Comparison of ENCODE assay signal across 27 cellular contexts in the genomic region with DNA sequence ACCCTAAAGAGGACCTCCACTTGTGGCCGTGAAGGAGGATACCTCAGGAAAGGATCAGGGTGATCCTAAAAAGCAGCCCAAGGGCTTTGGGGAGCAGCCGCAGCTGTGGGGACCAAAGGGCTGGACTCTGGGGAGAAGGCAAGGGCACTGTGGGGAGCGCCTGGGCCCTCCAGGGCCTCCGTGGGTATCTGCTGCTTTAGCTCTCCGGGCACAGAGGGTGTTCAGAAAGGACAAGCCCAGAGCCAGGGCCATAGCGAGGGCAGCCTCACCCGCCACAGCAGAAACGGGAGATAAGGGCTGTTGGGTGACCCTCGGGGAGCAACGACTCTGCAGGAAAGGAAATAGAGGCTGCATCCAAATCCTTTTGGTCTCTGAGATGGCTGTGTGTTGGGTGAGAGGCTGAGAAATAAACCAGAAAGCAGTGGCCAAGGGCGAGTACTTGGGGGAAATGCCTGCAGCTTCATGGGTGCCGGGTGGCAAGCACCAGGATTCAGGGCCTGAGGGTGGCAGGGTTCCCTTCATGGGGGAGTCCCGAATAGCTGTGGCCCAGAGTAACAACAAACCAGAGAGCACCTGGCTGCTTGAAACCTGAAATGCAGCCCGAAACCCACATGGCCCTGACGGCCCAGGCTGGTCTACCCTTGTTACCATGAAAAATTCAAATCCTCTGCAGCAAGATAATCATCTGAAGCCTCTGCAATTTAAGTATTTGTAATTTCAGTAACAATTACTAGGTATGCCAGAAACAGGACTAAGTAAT.
A peak's percentile ranks its signal among the peaks of the same experiment; 100 is the strongest.
DNase-seq lines count a peak whose midpoint lies in the region; ATAC-seq, FAIRE-seq and TF ChIP-seq lines count a peak whose summit lies in the region.
"Had no signal": no experiment of that assay in that cellular context is flagged by ENCODE, and none has a peak within 500 bp of the region (broad histone marks: within the 10 kb centered on the region; RNA-seq: fewer than 3 reads in every experiment).

No MANE protein-coding gene starts in this region.

- H3K36me3 Mint-ChIP-seq in glutamatergic neuron (ENCODE audit: unreplicated experiment) (peaks cover 13% of the 10 kb centered on the region), type B pancreatic cell (no peaks in the 10 kb centered on the region)
- H3K36me3 Mint-ChIP-seq: CD4-positive, CD25-positive, alpha-beta regulatory T cell had no signal

- peak; percentile 67 for ATAC-seq in HG03280 (IDR thresholded peaks at IDR 0.05; ENCODE audit: unreplicated experiment)
- ATAC-seq: natural killer cell had no signal

- H3K27ac Mint-ChIP-seq in glutamatergic neuron (ENCODE audit: unreplicated experiment) (no peak overlapping the region), type B pancreatic cell (no peak overlapping the region)
- H3K27ac Mint-ChIP-seq: activated T-helper 1 cell treated with anti-CD3 and anti-CD28 coated beads, Interleukin-12 subunit alpha, Interleukin-12 subunit beta, Interleukin-2, Interleukin-4 antibody, amounts not matched to agents 30 ng/mL and 10 ng/mL and 1 ng/mL, durations not matched to agents 14 hours and 24 hours and 36 hours; CD4-positive, CD25-positive, alpha-beta regulatory T cell; dendritic cell treated with granulocyte-macrophage colony-stimulating factor and Interleukin-4, amounts not matched to agents 40 ng/mL and 50 ng/mL, for 4 days; natural killer cell had no signal

- peak; percentile 21 for DNase-seq in activated effector memory CD4-positive, alpha-beta T cell treated with anti-CD3 and anti-CD28 coated beads, Interleukin-2, amount 50 U/mL, for 16 hours
- no peak for DNase-seq in activated effector memory CD4-positive, alpha-beta T cell treated with Interleukin-2 at 50 U/mL for 16 hours
- DNase-seq in glutamatergic neuron = peak; percentile 4
- peak; percentile 47 for DNase-seq in type B pancreatic cell (ENCODE audit: extremely low spot score, unreplicated experiment)
- DNase-seq in DMS114 treated with DMSO at 0.1 percent for 48 hours (lab: John Stamatoyannopoulos, UW; ENCODE audit: unreplicated experiment) = no peak
- no peak for DNase-seq in kidney
- no peak for DNase-seq in NK-92 (lab: John Stamatoyannopoulos, UW; ENCODE audit: unreplicated experiment)
- DNase-seq: activated CD4-positive, alpha-beta T cell treated with anti-CD3 and anti-CD28 coated beads, Interleukin-2, amount 50 U/mL, for 1 hour; CD4-positive, CD25-positive, alpha-beta regulatory T cell; DMS153; mesenchymal stem cell; natural killer cell; NCI-H2029 treated with DMSO at 0.1 percent for 48 hours; NCI-H446 treated with DMSO at 0.1 percent for 48 hours; posterior cingulate gyrus; stimulated activated CD4-positive, alpha-beta T cell treated with anti-CD3 and anti-CD28 coated beads, Interleukin-4, amount 100 ng/mL, for 1 hour had no signal

- H3K4me3 ChIP-seq in kidney (ENCODE audit: low read length in 2 of 2) = no peak overlapping the region
- H3K4me3 ChIP-seq: breast epithelium, hepatocyte, skin epidermis, vagina had no signal

- H3K4me1 ChIP-seq in kidney (ENCODE audit: control insufficient read depth in 1 of 2, insufficient read depth in 1 of 2, low read depth in 1 of 2, low read length in 2 of 2) = no peaks in the 10 kb centered on the region
- H3K4me1 ChIP-seq: breast epithelium, vagina had no signal

- intact Hi-C loops in kidney (cut with DNase I) = no loop called here

- H3K9me3 Mint-ChIP-seq in glutamatergic neuron (ENCODE audit: unreplicated experiment) (peaks cover 4% of the 10 kb centered on the region), type B pancreatic cell (peaks cover 4% of the 10 kb centered on the region)
- H3K9me3 Mint-ChIP-seq: activated T-helper 1 cell treated with anti-CD3 and anti-CD28 coated beads, Interleukin-12 subunit alpha, Interleukin-12 subunit beta, Interleukin-2, Interleukin-4 antibody, amounts not matched to agents 30 ng/mL and 10 ng/mL and 1 ng/mL, durations not matched to agents 14 hours and 24 hours and 36 hours; dendritic cell treated with granulocyte-macrophage colony-stimulating factor and Interleukin-4, amounts not matched to agents 40 ng/mL and 50 ng/mL, for 4 days had no signal

- TF ChIP-seq CTCF in glutamatergic neuron (IDR thresholded peaks at IDR 0.05; ENCODE audit: partially characterized antibody, unreplicated experiment) = no peak
- no peak for TF ChIP-seq CTCF in type B pancreatic cell (conservative IDR thresholded peaks at IDR 0.05)
- TF ChIP-seq CTCF in kidney (IDR thresholded peaks at IDR 0.05; ENCODE audit: borderline replicate concordance, extremely low read depth, insufficient read depth) = no peak

- no peak overlapping the region for H3K9ac ChIP-seq in kidney (ENCODE audit: low read length in 2 of 2)

- no peaks in the 10 kb centered on the region for H3K4me1 Mint-ChIP-seq in glutamatergic neuron (ENCODE audit: low read depth, unreplicated experiment)
- no peaks in the 10 kb centered on the region for H3K4me1 Mint-ChIP-seq in type B pancreatic cell (ENCODE audit: unreplicated experiment)
- H3K4me1 Mint-ChIP-seq: natural killer cell had no signal

- no peak for FAIRE-seq in kidney (lab: Jason Lieb, UNC)
- FAIRE-seq: endothelial cell of umbilical vein, GM12891, islet of Langerhans, TTC549 had no signal

- H3K9me3 ChIP-seq in kidney (ENCODE audit: control insufficient read depth in 1 of 2, low read length in 2 of 2) = peaks cover 0 to 4% of the 10 kb centered on the region in 2 donors
- H3K9me3 ChIP-seq: vagina had no signal

- no peaks in the 10 kb centered on the region for H3K36me3 ChIP-seq in kidney (ENCODE audit: control insufficient read depth in 1 of 2, insufficient read depth in 2 of 2, low read length in 2 of 2)
- H3K36me3 ChIP-seq: breast epithelium, vagina had no signal

- H3K4me3 Mint-ChIP-seq in glutamatergic neuron (ENCODE audit: unreplicated experiment) (no peak overlapping the region), type B pancreatic cell (no peak overlapping the region)
- H3K4me3 Mint-ChIP-seq: activated T-helper 1 cell treated with anti-CD3 and anti-CD28 coated beads, Interleukin-12 subunit alpha, Interleukin-12 subunit beta, Interleukin-2, Interleukin-4 antibody, amounts not matched to agents 30 ng/mL and 10 ng/mL and 1 ng/mL, durations not matched to agents 14 hours and 24 hours and 36 hours; CD4-positive, CD25-positive, alpha-beta regulatory T cell; dendritic cell treated with granulocyte-macrophage colony-stimulating factor and Interleukin-4, amounts not matched to agents 40 ng/mL and 50 ng/mL, for 4 days; natural killer cell had no signal

- no peak overlapping the region for H3K27ac ChIP-seq in kidney (ENCODE audit: low read depth in 2 of 2, low read length in 2 of 2)
- H3K27ac ChIP-seq: breast epithelium, hepatocyte, skin epidermis, vagina had no signal

- H3K27me3 Mint-ChIP-seq in glutamatergic neuron (ENCODE audit: unreplicated experiment) (peaks cover 3% of the 10 kb centered on the region), type B pancreatic cell (peaks cover 5% of the 10 kb centered on the region)

Comparison
In these comparisons a context has a peak if more than half of its experiments do, and no peak if none do; other contexts are left out.
1. DNase-seq: peak in activated effector memory CD4-positive, alpha-beta T cell treated with anti-CD3 and anti-CD28 coated beads, Interleukin-2, amount 50 U/mL, for 16 hours (single experiment), glutamatergic neuron (single experiment) and type B pancreatic cell (single experiment); none in activated effector memory CD4-positive, alpha-beta T cell treated with Interleukin-2 at 50 U/mL for 16 hours (single experiment), DMS114 treated with DMSO at 0.1 percent for 48 hours (single experiment), kidney (single experiment) and NK-92 (single experiment).